ENCODE assay signal across 33 cellular contexts in genomic region chr3:146035366-146035765, GRCh38.
DNase-seq lines count a peak whose midpoint lies in the region; ATAC-seq and TF ChIP-seq lines count a peak whose summit lies in the region.
"Had no signal": no experiment of that assay in that cellular context is flagged by ENCODE, and none has a peak within 500 bp of the region (broad histone marks: within the 10 kb centered on the region; RNA-seq: fewer than 3 reads in every experiment).

No MANE protein-coding gene starts in this region.

- H3K79me1 ChIP-seq in trophoblast cell (ENCODE audit: low read length), result no peaks in the 10 kb centered on the region

- H3K27me3 ChIP-seq in trophoblast cell (ENCODE audit: insufficient read depth, low read length), result no peaks in the 10 kb centered on the region
- no peaks in the 10 kb centered on the region for H3K27me3 ChIP-seq in lower lobe of right lung (ENCODE audit: low read depth)
- H3K27me3 ChIP-seq: adrenal gland, brain microvascular endothelial cell, colonic mucosa, esophagus squamous epithelium, ovary had no signal

- no peaks in the 10 kb centered on the region for H3K79me2 ChIP-seq in trophoblast cell (ENCODE audit: control insufficient read depth, insufficient read depth, low read length, poor library complexity)

- no peak overlapping the region for H2BK12ac ChIP-seq in trophoblast cell (ENCODE audit: low read length)

- intact Hi-C loops in lower lobe of right lung (cut with DNase I) (no loop called here), posterior cingulate gyrus (cut with DNase I) (no loop called here)

- H3K4me1 Mint-ChIP-seq in activated naive CD8-positive, alpha-beta T cell treated with anti-CD3 and anti-CD28 coated beads for 36 hours, result no peaks in the 10 kb centered on the region
- H3K4me1 Mint-ChIP-seq: activated B cell treated with CpG ODN at 0.5 μM for 24 hours; B cell; endodermal cell; stimulated activated effector memory CD8-positive, alpha-beta T cell treated with anti-CD3 and anti-CD28 coated beads, Interleukin-12 subunit alpha, Interleukin-12 subunit beta, amount 100 ng/mL, for 72 hours had no signal

- no peak overlapping the region for H3K4ac ChIP-seq in trophoblast cell (ENCODE audit: low read depth, low read length)

- H3K9ac ChIP-seq in trophoblast cell (ENCODE audit: low read length), result no peak overlapping the region

- no peak overlapping the region for H2AK5ac ChIP-seq in trophoblast cell (ENCODE audit: low read length)

- CTCF ChIA-PET in RWPE1 (lab: Yijun Ruan, JAX), result no interaction called here

- no peak overlapping the region for H3K4me3 ChIP-seq in trophoblast cell (ENCODE audit: low read depth, low read length)
- H3K4me3 ChIP-seq in lower lobe of right lung, result no peak overlapping the region
- H3K4me3 ChIP-seq: adrenal gland, colonic mucosa, esophagus squamous epithelium, ovary had no signal

- peak; percentile 34 for DNase-seq in ELR (ENCODE audit: low read depth)
- peak; percentile 20 for DNase-seq in NCI-H226
- DNase-seq in fibroblast of gingiva (ENCODE audit: low read depth), result peak; percentile 78
- peak; percentile 5 to 92 for DNase-seq in trophoblast cell
- no peak for DNase-seq in lower lobe of right lung
- no peak for DNase-seq in activated naive CD8-positive, alpha-beta T cell treated with anti-CD3 and anti-CD28 coated beads for 36 hours
- DNase-seq in RWPE1 (ENCODE audit: low spot score), result no peak
- no peak for DNase-seq in posterior cingulate gyrus
- DNase-seq: activated B cell treated with CpG ODN at 0.5 μM for 24 hours; activated naive CD4-positive, alpha-beta T cell; activated T-cell treated with anti-CD3 and anti-CD28 coated beads, Interleukin-2, amount 50 U/mL, for 72 hours; adrenal gland; brain microvascular endothelial cell; colonic mucosa; DMS153; endodermal cell; esophagus squamous epithelium; GDM1; head of caudate nucleus; KG1; mammary epithelial cell; NCI-H1436; NCI-H2081 treated with DMSO at 0.1 percent for 48 hours; NCI-H446; NCI-H82; nephron progenitor cell; ovary; right cardiac atrium; stimulated activated CD4-positive, alpha-beta T cell treated with anti-CD3 and anti-CD28 coated beads, Interleukin-12 subunit alpha, Interleukin-12 subunit beta, amount 100 ng/mL, for 4 hours; stimulated activated CD4-positive, alpha-beta T cell treated with anti-CD3 and anti-CD28 coated beads, Interleukin-4, amount 100 ng/mL, for 24 hours; T-helper 1 cell had no signal

- H3K27me3 Mint-ChIP-seq in activated naive CD8-positive, alpha-beta T cell treated with anti-CD3 and anti-CD28 coated beads for 36 hours, result no peaks in the 10 kb centered on the region
- H3K27me3 Mint-ChIP-seq: activated B cell treated with CpG ODN at 0.5 μM for 24 hours, B cell had no signal

- H4K12ac ChIP-seq in trophoblast cell (ENCODE audit: low read depth, low read length), result no peak overlapping the region

- H3K27ac ChIP-seq in trophoblast cell (ENCODE audit: low read depth, low read length), result no peak overlapping the region
- H3K27ac ChIP-seq in lower lobe of right lung, result no peak overlapping the region
- H3K27ac ChIP-seq in RWPE1, result no peak overlapping the region
- H3K27ac ChIP-seq: adrenal gland, brain microvascular endothelial cell, colonic mucosa, ovary had no signal

- no peak for ATAC-seq in lower lobe of right lung
- ATAC-seq: activated T-cell treated with anti-CD3 and anti-CD28 coated beads, Interleukin-2, amount 50 U/mL, for 72 hours; right cardiac atrium; stimulated activated effector memory CD8-positive, alpha-beta T cell treated with anti-CD3 and anti-CD28 coated beads, Interleukin-12 subunit alpha, Interleukin-12 subunit beta, amount 100 ng/mL, for 72 hours had no signal

- no peak for TF ChIP-seq CTCF in lower lobe of right lung (IDR thresholded peaks at IDR 0.05)
- TF ChIP-seq CTCF in RWPE1 (conservative IDR thresholded peaks at IDR 0.05; ENCODE audit: low read depth), result no peak

- POLR2A ChIA-PET in RWPE1 (lab: Yijun Ruan, JAX; ENCODE audit: low non-redundant PET), result no interaction called here

- no peak overlapping the region for H3K18ac ChIP-seq in trophoblast cell (ENCODE audit: low read length)

- no peak overlapping the region for H2AFZ ChIP-seq in trophoblast cell (ENCODE audit: insufficient read depth, low read length, poor library complexity)

- H3K36me3 Mint-ChIP-seq in activated naive CD8-positive, alpha-beta T cell treated with anti-CD3 and anti-CD28 coated beads for 36 hours, result no peaks in the 10 kb centered on the region
- H3K36me3 Mint-ChIP-seq: stimulated activated effector memory CD8-positive, alpha-beta T cell treated with anti-CD3 and anti-CD28 coated beads, Interleukin-12 subunit alpha, Interleukin-12 subunit beta, amount 100 ng/mL, for 72 hours had no signal

- H3K36me3 ChIP-seq in trophoblast cell (ENCODE audit: control insufficient read depth in 1 of 2, insufficient read depth in 2 of 2, low read length in 2 of 2) (no peaks in the 10 kb centered on the region), lower lobe of right lung (no peaks in the 10 kb centered on the region)
- H3K36me3 ChIP-seq: adrenal gland, brain microvascular endothelial cell, colonic mucosa, esophagus squamous epithelium, ovary had no signal

- no peak overlapping the region for H3K14ac ChIP-seq in trophoblast cell (ENCODE audit: low read length)

- WGBS in trophoblast cell (ENCODE audit: extremely low coverage, insufficient coverage, insufficient read length), result no CpG with 5 or more reads among the region's 5 CpGs

- no peak overlapping the region for H4K91ac ChIP-seq in trophoblast cell (ENCODE audit: low read depth, low read length)

- no peak overlapping the region for H3K27ac Mint-ChIP-seq in activated naive CD8-positive, alpha-beta T cell treated with anti-CD3 and anti-CD28 coated beads for 36 hours
- H3K27ac Mint-ChIP-seq: activated B cell treated with CpG ODN at 0.5 μM for 24 hours; activated T-cell treated with anti-CD3 and anti-CD28 coated beads, Interleukin-2, amount 50 U/mL, for 72 hours; B cell; endodermal cell; nephron progenitor cell; stimulated activated effector memory CD8-positive, alpha-beta T cell treated with anti-CD3 and anti-CD28 coated beads, Interleukin-12 subunit alpha, Interleukin-12 subunit beta, amount 100 ng/mL, for 72 hours had no signal

- no peak overlapping the region for H4K8ac ChIP-seq in trophoblast cell (ENCODE audit: low read depth, low read length)

- H3K4me3 Mint-ChIP-seq in activated naive CD8-positive, alpha-beta T cell treated with anti-CD3 and anti-CD28 coated beads for 36 hours, result no peak overlapping the region
- H3K4me3 Mint-ChIP-seq: activated B cell treated with CpG ODN at 0.5 μM for 24 hours; activated T-cell treated with anti-CD3 and anti-CD28 coated beads, Interleukin-2, amount 50 U/mL, for 72 hours; B cell; endodermal cell; nephron progenitor cell; stimulated activated effector memory CD8-positive, alpha-beta T cell treated with anti-CD3 and anti-CD28 coated beads, Interleukin-12 subunit alpha, Interleukin-12 subunit beta, amount 100 ng/mL, for 72 hours had no signal

- H3K4me1 ChIP-seq in trophoblast cell (ENCODE audit: control insufficient read depth in 1 of 2, insufficient read depth in 2 of 2, low read length in 2 of 2), result no peaks in the 10 kb centered on the region
- H3K4me1 ChIP-seq in lower lobe of right lung, result no peaks in the 10 kb centered on the region
- H3K4me1 ChIP-seq: adrenal gland, colonic mucosa, esophagus squamous epithelium had no signal

- H2BK5ac ChIP-seq in trophoblast cell (ENCODE audit: low read depth, low read length, poor library complexity), result no peak overlapping the region

- H3K9me3 Mint-ChIP-seq in activated naive CD8-positive, alpha-beta T cell treated with anti-CD3 and anti-CD28 coated beads for 36 hours, result peaks cover 7% of the 10 kb centered on the region

- no peak overlapping the region for H3K23ac ChIP-seq in trophoblast cell (ENCODE audit: low read length)

- H3K9me3 ChIP-seq in trophoblast cell (ENCODE audit: insufficient read depth, low read depth, low read length) (no peaks in the 10 kb centered on the region), lower lobe of right lung (peaks cover 3% of the 10 kb centered on the region)
- H3K9me3 ChIP-seq: adrenal gland, colonic mucosa, esophagus squamous epithelium, ovary had no signal

- H2BK120ac ChIP-seq in trophoblast cell (ENCODE audit: insufficient read depth, low read length, poor library complexity), result no peak overlapping the region

- H3K4me2 ChIP-seq in trophoblast cell (ENCODE audit: low read length), result no peak overlapping the region

Comparison
In these comparisons a context has a peak if more than half of its experiments do, and no peak if none do; other contexts are left out.
1. DNase-seq: peak in ELR (single experiment), NCI-H226 (single experiment), fibroblast of gingiva (single experiment) and trophoblast cell (2 of 2); none in lower lobe of right lung (single experiment), activated naive CD8-positive, alpha-beta T cell treated with anti-CD3 and anti-CD28 coated beads for 36 hours (single experiment), RWPE1 (single experiment) and posterior cingulate gyrus (0 of 10).